Comparison of ENCODE assay signal across 1 cellular context in genomic region chr16:10514369-10515055, GRCh38.
TF ChIP-seq lines count a peak whose summit lies in the region.

No MANE protein-coding gene starts in this region.

TF ChIP-seq in HepG2, 621 proteins besides CTCF, POLR2A, EP300 and RAD21 (continued from another document):
- TF ChIP-seq ZNF740 (CRISPR knock-in tag; IDR thresholded peaks at IDR 0.05) (no peak), FOXP4 (CRISPR knock-in tag; IDR thresholded peaks at IDR 0.05) (peak; percentile 50; the same call in 1 of the 2 replicates), HMGXB4 (CRISPR knock-in tag; IDR thresholded peaks at IDR 0.05; ENCODE audit: borderline replicate concordance in 1 of 2, low read depth in 1 of 2) (peak; percentile 34 to 41; a peak in 1 of 4 replicates), ZBTB39 (CRISPR knock-in tag; IDR thresholded peaks at IDR 0.05) (no peak), HIVEP1 (CRISPR knock-in tag; IDR thresholded peaks at IDR 0.05) (no peak), ZNF335 (CRISPR knock-in tag; IDR thresholded peaks at IDR 0.05) (no peak), THAP7 (CRISPR knock-in tag; IDR thresholded peaks at IDR 0.05) (no peak), GATAD2A (CRISPR knock-in tag; IDR thresholded peaks at IDR 0.05) (no peak), CHD2 (IDR thresholded peaks at IDR 0.05; ENCODE audit: low read depth, low read length) (no peak), KLF6 (CRISPR knock-in tag; IDR thresholded peaks at IDR 0.05) (no peak), MEIS2 (CRISPR knock-in tag; IDR thresholded peaks at IDR 0.05) (no peak), MIER3 (CRISPR knock-in tag; IDR thresholded peaks at IDR 0.05; ENCODE audit: borderline replicate concordance) (peak; percentile 17; the same call in 1 of the 2 replicates), ZFP36L1 (CRISPR knock-in tag; IDR thresholded peaks at IDR 0.05) (no peak), RNF219 (CRISPR knock-in tag; IDR thresholded peaks at IDR 0.05) (no peak), SSRP1 (CRISPR knock-in tag; IDR thresholded peaks at IDR 0.05) (0 out of 2 replicates have a peak, but pooled peaks have one; percentile 18), ZNF468 (CRISPR knock-in tag; IDR thresholded peaks at IDR 0.05) (no peak), SMAD9 (CRISPR knock-in tag; IDR thresholded peaks at IDR 0.05) (no peak)
